17 cellular contexts compared by ENCODE assay signal in genomic region chr13:73958657-73959397, GRCh38.
A peak's percentile ranks its signal among the peaks of the same experiment; 100 is the strongest.
DNase-seq lines count a peak whose midpoint lies in the region; FAIRE-seq and TF ChIP-seq lines count a peak whose summit lies in the region.
"Had no signal": no experiment of that assay in that cellular context is flagged by ENCODE, and none has a peak within 500 bp of the region (broad histone marks: within the 10 kb centered on the region; RNA-seq: fewer than 3 reads in every experiment).

No MANE protein-coding gene starts in this region.

- no peaks in the 10 kb centered on the region for H3K9me3 Mint-ChIP-seq in activated naive CD4-positive, alpha-beta T cell treated with anti-CD3 and anti-CD28 coated beads, Interleukin-2, amount 50 U/mL, for 24 hours
- peaks cover 1% of the 10 kb centered on the region for H3K9me3 Mint-ChIP-seq in activated naive CD4-positive, alpha-beta T cell treated with anti-CD3 and anti-CD28 coated beads for 36 hours

- peaks cover 84% of the 10 kb centered on the region for H3K79me2 ChIP-seq in Karpas-422 (ENCODE audit: low read length)

- H3K27ac Mint-ChIP-seq in activated naive CD4-positive, alpha-beta T cell treated with anti-CD3 and anti-CD28 coated beads, Interleukin-2, amount 50 U/mL, for 24 hours = peak overlapping the region; percentile 41
- no peak overlapping the region for H3K27ac Mint-ChIP-seq in activated naive CD4-positive, alpha-beta T cell treated with anti-CD3 and anti-CD28 coated beads for 36 hours

- H4K20me1 ChIP-seq in Karpas-422 (ENCODE audit: insufficient read depth, low read depth, low read length) = no peaks in the 10 kb centered on the region
- H4K20me1 ChIP-seq: BLaER1 treated with 17β-estradiol and CSF1 and Interleukin-3, amounts not matched to agents 10 nM and 100 nM had no signal

- no peak overlapping the region for H3K4me3 Mint-ChIP-seq in activated naive CD4-positive, alpha-beta T cell treated with anti-CD3 and anti-CD28 coated beads, Interleukin-2, amount 50 U/mL, for 24 hours
- no peak overlapping the region for H3K4me3 Mint-ChIP-seq in activated naive CD4-positive, alpha-beta T cell treated with anti-CD3 and anti-CD28 coated beads for 36 hours

- peaks cover 86% of the 10 kb centered on the region for H3K4me1 ChIP-seq in Karpas-422 (ENCODE audit: low read length)
- H3K4me1 ChIP-seq: SJSA1 had no signal

- peaks cover 9% of the 10 kb centered on the region for H3K36me3 Mint-ChIP-seq in activated naive CD4-positive, alpha-beta T cell treated with anti-CD3 and anti-CD28 coated beads, Interleukin-2, amount 50 U/mL, for 24 hours
- H3K36me3 Mint-ChIP-seq in activated naive CD4-positive, alpha-beta T cell treated with anti-CD3 and anti-CD28 coated beads for 36 hours (ENCODE audit: low read depth) = peaks cover 4% of the 10 kb centered on the region

- peaks cover 61% of the 10 kb centered on the region for H3K4me1 Mint-ChIP-seq in activated naive CD4-positive, alpha-beta T cell treated with anti-CD3 and anti-CD28 coated beads, Interleukin-2, amount 50 U/mL, for 24 hours
- peaks cover 40% of the 10 kb centered on the region for H3K4me1 Mint-ChIP-seq in activated naive CD4-positive, alpha-beta T cell treated with anti-CD3 and anti-CD28 coated beads for 36 hours (ENCODE audit: low read depth)

- no peak for DNase-seq in activated naive CD4-positive, alpha-beta T cell treated with anti-CD3 and anti-CD28 coated beads for 36 hours
- no peak for DNase-seq in Karpas-422
- DNase-seq in bronchial epithelial cell (ENCODE audit: low read depth) = peak; percentile 84
- peak; percentile 29 for DNase-seq in renal cortical epithelial cell (ENCODE audit: low read depth)
- no peak for DNase-seq in activated CD8-positive, alpha-beta memory T cell treated with anti-CD3 and anti-CD28 coated beads, Interleukin-2, amount 50 U/mL, for 48 hours
- DNase-seq in activated CD4-positive, alpha-beta T cell treated with anti-CD3 and anti-CD28 coated beads for 4 hours = no peak
- no peak for DNase-seq in T-helper 1 cell
- DNase-seq: MM.1S, NCI-H1105 treated with DMSO at 0.1 percent for 48 hours, NCI-H187, NCI-H510A treated with DMSO at 0.1 percent for 48 hours had no signal

- H3K4me2 ChIP-seq in Karpas-422 (ENCODE audit: low read depth, low read length, poor library complexity, severe bottlenecking) = peak overlapping the region; percentile 74

- H3K9ac ChIP-seq in Karpas-422 (ENCODE audit: low read length) = peak overlapping the region; percentile 23; the same call in 1 of the 2 replicates
- H3K9ac ChIP-seq: BLaER1 treated with 17β-estradiol and CSF1 and Interleukin-3, amounts not matched to agents 10 nM and 100 nM had no signal

- no peak overlapping the region for H2AFZ ChIP-seq in Karpas-422 (ENCODE audit: low read length)

- no peaks in the 10 kb centered on the region for H3K9me3 ChIP-seq in Karpas-422 (ENCODE audit: low read length)
- H3K9me3 ChIP-seq: SJSA1 had no signal

- H3K27ac ChIP-seq in Karpas-422 (ENCODE audit: low read length) = peak overlapping the region; percentile 69
- H3K27ac ChIP-seq: 22Rv1; BLaER1 treated with 17β-estradiol and CSF1 and Interleukin-3, amounts not matched to agents 10 nM and 100 nM; SJSA1 had no signal

- H3K27me3 ChIP-seq in Karpas-422 (ENCODE audit: low read length) (no peaks in the 10 kb centered on the region), bronchial epithelial cell (ENCODE audit: control insufficient read depth, insufficient read depth, low read length) (no peaks in the 10 kb centered on the region)
- H3K27me3 ChIP-seq: BLaER1 treated with 17β-estradiol and CSF1 and Interleukin-3, amounts not matched to agents 10 nM and 100 nM; SJSA1 had no signal

- no peaks in the 10 kb centered on the region for H3K27me3 Mint-ChIP-seq in activated naive CD4-positive, alpha-beta T cell treated with anti-CD3 and anti-CD28 coated beads, Interleukin-2, amount 50 U/mL, for 24 hours
- H3K27me3 Mint-ChIP-seq in activated naive CD4-positive, alpha-beta T cell treated with anti-CD3 and anti-CD28 coated beads for 36 hours (ENCODE audit: low read depth) = no peaks in the 10 kb centered on the region

- FAIRE-seq in bronchial epithelial cell (lab: Jason Lieb, UNC) = no peak
- FAIRE-seq: GM18507, K562 had no signal

- CTCF ChIA-PET in activated naive CD4-positive, alpha-beta T cell treated with anti-CD3 and anti-CD28 coated beads for 36 hours (lab: Charles Lee) = no interaction called here

- H3K4me3 ChIP-seq in Karpas-422 (ENCODE audit: low read length) = peak overlapping the region; percentile 24; the same call in 1 of the 2 replicates
- no peak overlapping the region for H3K4me3 ChIP-seq in bronchial epithelial cell (ENCODE audit: low read depth, low read length)
- H3K4me3 ChIP-seq: BLaER1 treated with 17β-estradiol and CSF1 and Interleukin-3, amounts not matched to agents 10 nM and 100 nM; K562; SJSA1 had no signal

- TF ChIP-seq CTCF in bronchial epithelial cell (IDR thresholded peaks at IDR 0.05; ENCODE audit: insufficient read depth, low read length, severe bottlenecking) = no peak

- intact Hi-C loops in activated naive CD4-positive, alpha-beta T cell treated with anti-CD3 and anti-CD28 coated beads for 36 hours (cut with micrococcal nuclease) = no loop called here

- H3K9me2 ChIP-seq in Karpas-422 (replicated peaks; ENCODE audit: insufficient read depth, low read length) = no peaks in the 10 kb centered on the region

- H3K36me3 ChIP-seq in Karpas-422 (ENCODE audit: insufficient read depth, low read length) = peaks cover 8% of the 10 kb centered on the region; the same call in 1 of the 2 replicates
- H3K36me3 ChIP-seq in bronchial epithelial cell (ENCODE audit: control insufficient read depth, insufficient read depth, low read length) = no peaks in the 10 kb centered on the region
- H3K36me3 ChIP-seq: SJSA1 had no signal

Comparison
In these comparisons a context has a peak if more than half of its experiments do, and no peak if none do; other contexts are left out.
1. DNase-seq: peak in bronchial epithelial cell (single experiment) and renal cortical epithelial cell (single experiment); none in activated naive CD4-positive, alpha-beta T cell treated with anti-CD3 and anti-CD28 coated beads for 36 hours (single experiment), Karpas-422 (single experiment), activated CD8-positive, alpha-beta memory T cell treated with anti-CD3 and anti-CD28 coated beads, Interleukin-2, amount 50 U/mL, for 48 hours (single experiment), activated CD4-positive, alpha-beta T cell treated with anti-CD3 and anti-CD28 coated beads for 4 hours (0 of 2) and T-helper 1 cell (0 of 5).